ENCODE assay signal across 18 cellular contexts in the genomic region with DNA sequence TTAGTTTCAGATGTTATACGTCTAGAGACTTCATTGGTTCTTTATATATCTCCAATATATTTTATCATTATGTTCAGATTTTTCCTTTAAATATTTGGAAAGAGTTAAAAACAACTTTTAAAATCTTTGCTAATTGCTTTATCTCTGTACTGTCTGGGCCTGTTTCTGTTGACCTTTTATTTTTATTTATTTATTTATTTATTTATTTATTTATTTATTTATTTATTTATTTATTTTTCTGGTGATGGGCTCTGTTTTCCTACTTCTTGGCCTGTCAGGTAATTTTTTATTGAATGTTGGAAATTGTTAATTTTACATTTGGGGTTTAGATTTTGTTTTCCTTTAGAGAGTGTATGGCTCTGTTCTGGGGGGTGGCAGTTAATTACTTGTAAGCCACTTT.
DNase-seq lines count a peak whose midpoint lies in the region; ATAC-seq, FAIRE-seq and TF ChIP-seq lines count a peak whose summit lies in the region.
"Had no signal": no experiment of that assay in that cellular context is flagged by ENCODE, and none has a peak within 500 bp of the region (broad histone marks: within the 10 kb centered on the region; RNA-seq: fewer than 3 reads in every experiment).

No MANE protein-coding gene starts in this region.

- peaks cover 14% of the 10 kb centered on the region for H3K9me3 ChIP-seq in DND-41 (ENCODE audit: insufficient read depth, low read length, severe bottlenecking)
- H3K9me3 ChIP-seq in KOPT-K1 (ENCODE audit: insufficient read depth, low read length, poor library complexity, severe bottlenecking), result peaks cover 57% of the 10 kb centered on the region
- no peaks in the 10 kb centered on the region for H3K9me3 ChIP-seq in CD8-positive, alpha-beta T cell (ENCODE audit: low read length)
- H3K9me3 ChIP-seq: Caco-2 had no signal

- H3K4me1 Mint-ChIP-seq in CD8-positive, alpha-beta T cell (ENCODE audit: low read depth), result peaks cover 7% of the 10 kb centered on the region
- H3K4me1 Mint-ChIP-seq: CD4-positive, alpha-beta memory T cell had no signal

- H3K79me2 ChIP-seq in DND-41 (ENCODE audit: insufficient read depth, low read length), result no peaks in the 10 kb centered on the region

- peak overlapping the region; percentile 63; the same call in 1 of the 2 replicates for H3K9ac ChIP-seq in DND-41 (ENCODE audit: low read depth, low read length)

- peaks cover 6% of the 10 kb centered on the region for H3K36me3 ChIP-seq in DND-41 (ENCODE audit: insufficient read depth, low read length)
- H3K36me3 ChIP-seq in KOPT-K1 (ENCODE audit: insufficient read depth, low read length), result no peaks in the 10 kb centered on the region
- no peaks in the 10 kb centered on the region for H3K36me3 ChIP-seq in CD8-positive, alpha-beta T cell (ENCODE audit: insufficient read depth, low read length)

- no peak overlapping the region for H3K27ac Mint-ChIP-seq in CD8-positive, alpha-beta T cell
- H3K27ac Mint-ChIP-seq: CD4-positive, alpha-beta memory T cell had no signal

- peak overlapping the region; percentile 97 for H3K27ac ChIP-seq in DND-41 (ENCODE audit: low read length)
- H3K27ac ChIP-seq in KOPT-K1 (ENCODE audit: low read depth, low read length, poor library complexity, severe bottlenecking), result peak overlapping the region; percentile 100
- H3K27ac ChIP-seq in CD8-positive, alpha-beta T cell (ENCODE audit: low read depth, low read length), result no peak overlapping the region

- DNase-seq in DND-41, result no peak
- DNase-seq in CD8-positive, alpha-beta T cell, result no peak
- no peak for DNase-seq in anterior cingulate cortex (lab: John Stamatoyannopoulos, UW)
- no peak for DNase-seq in GM20000 (ENCODE audit: low spot score)
- DNase-seq: 8988T; C1 segment of cervical spinal cord; Caco-2; CD4-positive, alpha-beta memory T cell; DMS153; DMS79; GF-D8; H7; HCEC 1CT had no signal

- no peak overlapping the region for H3K4me2 ChIP-seq in DND-41 (ENCODE audit: insufficient read depth, low read length)

- H3K9me3 Mint-ChIP-seq in CD8-positive, alpha-beta T cell, result peaks cover 6% of the 10 kb centered on the region

- H2AFZ ChIP-seq in DND-41 (ENCODE audit: low read depth, low read length), result no peak overlapping the region

- H3K36me3 Mint-ChIP-seq in CD8-positive, alpha-beta T cell, result no peaks in the 10 kb centered on the region
- H3K36me3 Mint-ChIP-seq: CD4-positive, alpha-beta memory T cell had no signal

- ATAC-seq in DND-41 (ENCODE audit: insufficient read depth, low read depth), result no peak
- ATAC-seq in CD8-positive, alpha-beta T cell, result no peak

- CTCF ChIA-PET in CD8-positive, alpha-beta T cell (lab: Charles Lee), result no interaction called here

- H3K4me1 ChIP-seq in DND-41 (ENCODE audit: insufficient read depth, low read length), result peaks cover 63% of the 10 kb centered on the region
- no peaks in the 10 kb centered on the region for H3K4me1 ChIP-seq in CD8-positive, alpha-beta T cell (ENCODE audit: insufficient read depth, low read length)
- H3K4me1 ChIP-seq: Caco-2 had no signal

- no peaks in the 10 kb centered on the region for H3K27me3 Mint-ChIP-seq in CD8-positive, alpha-beta T cell (ENCODE audit: low read depth)

- TF ChIP-seq CTCF in DND-41 (IDR thresholded peaks at IDR 0.05; ENCODE audit: borderline replicate concordance, extremely low read depth, low read length, poor library complexity, severe bottlenecking) (no peak), GM20000 (IDR thresholded peaks at IDR 0.05; ENCODE audit: extremely low read depth, missing control alignments) (no peak)
- no peak for TF ChIP-seq CTCF in CD8-positive, alpha-beta T cell (IDR thresholded peaks at IDR 0.05)

- H3K4me3 ChIP-seq in DND-41 (ENCODE audit: low read depth in 1 of 2, low read length in 2 of 2), result no peak overlapping the region
- no peak overlapping the region for H3K4me3 ChIP-seq in CD8-positive, alpha-beta T cell (ENCODE audit: low read depth, low read length)

- FAIRE-seq in colon (lab: Jason Lieb, UNC), result peak; percentile 21
- FAIRE-seq: GM12891, GM18507, H1 had no signal

- POLR2A ChIA-PET in CD8-positive, alpha-beta T cell (lab: Charles Lee), result no interaction called here

- intact Hi-C loops in CD8-positive, alpha-beta T cell (cut with DNase I, micrococcal nuclease), result no loop called here

- no peak overlapping the region for H3K4me3 Mint-ChIP-seq in CD8-positive, alpha-beta T cell
- H3K4me3 Mint-ChIP-seq: CD4-positive, alpha-beta memory T cell had no signal

- H4K20me1 ChIP-seq in DND-41 (ENCODE audit: insufficient read depth, low read length), result no peaks in the 10 kb centered on the region

- H3K27me3 ChIP-seq in DND-41 (ENCODE audit: insufficient read depth, low read length, poor library complexity), result no peaks in the 10 kb centered on the region
- no peaks in the 10 kb centered on the region for H3K27me3 ChIP-seq in CD8-positive, alpha-beta T cell (ENCODE audit: insufficient read depth, low read length)
